In genomic region chr20:199996-200395, GRCh38 we compare ENCODE assay signal across 19 cellular contexts. TPM values are rescaled to one million over a fixed set of nuclear protein-coding genes. Genes with fewer than 3 reads are reported as not detected.
DNase-seq lines count a peak whose midpoint lies in the region; ATAC-seq and TF ChIP-seq lines count a peak whose summit lies in the region.
"Had no signal": no experiment of that assay in that cellular context is flagged by ENCODE, and none has a peak within 500 bp of the region (broad histone marks: within the 10 kb centered on the region; RNA-seq: fewer than 3 reads in every experiment).

No MANE protein-coding gene starts in this region.

- no peak overlapping the region for H3K27ac Mint-ChIP-seq in HFFc6
- H3K27ac Mint-ChIP-seq: CD8-positive, alpha-beta memory T cell had no signal

- peaks cover 13% of the 10 kb centered on the region for H3K27me3 Mint-ChIP-seq in HFFc6 (ENCODE audit: insufficient read depth)

- no peak for TF ChIP-seq CTCF in HFFc6 (IDR thresholded peaks at IDR 0.05)

- no peaks in the 10 kb centered on the region for H3K4me1 Mint-ChIP-seq in HFFc6 (ENCODE audit: low read depth)
- H3K4me1 Mint-ChIP-seq: CD8-positive, alpha-beta memory T cell had no signal

- ATAC-seq in HG02763 (IDR thresholded peaks at IDR 0.05; ENCODE audit: unreplicated experiment) = no peak
- ATAC-seq: HCT116, K562, PC-3 had no signal

- no peaks in the 10 kb centered on the region for H3K9me3 Mint-ChIP-seq in HFFc6

- H3K36me3 Mint-ChIP-seq in HFFc6 (ENCODE audit: low read depth) = no peaks in the 10 kb centered on the region

- no peak overlapping the region for H3K4me3 Mint-ChIP-seq in HFFc6
- H3K4me3 Mint-ChIP-seq: CD8-positive, alpha-beta memory T cell had no signal

- peak; percentile 11 for DNase-seq in Daoy (ENCODE audit: low read depth)
- peak; percentile 16 for DNase-seq in HFFc6
- DNase-seq in OCI-M1 (lab: John Stamatoyannopoulos, UW) = peak; percentile 64
- peak; percentile 33 for DNase-seq in glomerular visceral epithelial cell (ENCODE audit: extremely low spot score)
- no peak for DNase-seq in NCI-H2107 (lab: John Stamatoyannopoulos, UW)
- no peak for DNase-seq in HuH-7.5 (ENCODE audit: low spot score)
- DNase-seq: C1 segment of cervical spinal cord; CD8-positive, alpha-beta memory T cell; DMS53; NCI-H1105; NCI-H2081 treated with DMSO at 0.1 percent for 48 hours; NCI-H510A treated with DMSO at 0.1 percent for 48 hours; PC-3; T-helper 1 cell had no signal

RNA-seq across cellular contexts. Expression of gene DEFB128, which starts 10.5 kb away (rescaled TPM):
- not detected in 2 replicates for total RNA-seq in Daoy (2014; rRNA removed; shearing (Covaris generic))
- not detected for total RNA-seq in HFFc6 (2021; fragmentation: NEBNext Ultra II Directional; extraction: Animal tissue kit (Norgen Biotek cat#: 25700))
- total RNA-seq: A673; CD8-positive, alpha-beta memory T cell; G401; K562; PC-3 had no signal

RNA-seq across cellular contexts. Expression of gene DEFB129, which starts 27.1 kb away (rescaled TPM):
- not detected in 2 replicates for total RNA-seq in Daoy (2014; rRNA removed; shearing (Covaris generic))
- not detected for total RNA-seq in HFFc6 (2021; fragmentation: NEBNext Ultra II Directional; extraction: Animal tissue kit (Norgen Biotek cat#: 25700))
- total RNA-seq: A673; CD8-positive, alpha-beta memory T cell; G401; K562; PC-3 had no signal

RNA-seq across cellular contexts. Expression of gene DEFB127, which starts 42.7 kb away (rescaled TPM):
- total RNA-seq in Daoy (2014; rRNA removed; shearing (Covaris generic)) = not detected in 2 replicates
- total RNA-seq in HFFc6 (2021; fragmentation: NEBNext Ultra II Directional; extraction: Animal tissue kit (Norgen Biotek cat#: 25700)) = not detected
- total RNA-seq: A673; CD8-positive, alpha-beta memory T cell; G401; K562; PC-3 had no signal

RNA-seq across cellular contexts. Expression of gene DEFB132, which starts 57.5 kb away (rescaled TPM):
- total RNA-seq in Daoy (2014; rRNA removed; shearing (Covaris generic)) = not detected in 2 replicates
- not detected for total RNA-seq in HFFc6 (2021; fragmentation: NEBNext Ultra II Directional; extraction: Animal tissue kit (Norgen Biotek cat#: 25700))
- total RNA-seq: A673; CD8-positive, alpha-beta memory T cell; G401; K562; PC-3 had no signal

RNA-seq across cellular contexts. Expression of gene DEFB126, which starts 57.6 kb away (rescaled TPM):
- total RNA-seq in Daoy (2014; rRNA removed; shearing (Covaris generic)) = not detected in 2 replicates
- not detected for total RNA-seq in HFFc6 (2021; fragmentation: NEBNext Ultra II Directional; extraction: Animal tissue kit (Norgen Biotek cat#: 25700))
- total RNA-seq: A673; CD8-positive, alpha-beta memory T cell; G401; K562; PC-3 had no signal

Comparison
In these comparisons a context has a peak if more than half of its experiments do, and no peak if none do; other contexts are left out.
1. DNase-seq: peak in Daoy (single experiment), HFFc6 (single experiment), OCI-M1 (single experiment) and glomerular visceral epithelial cell (single experiment); none in NCI-H2107 (single experiment) and HuH-7.5 (single experiment).